ENCODE assay signal across 16 cellular contexts in genomic region chr3:69536306-69537020, GRCh38.
DNase-seq lines count a peak whose midpoint lies in the region; ATAC-seq, FAIRE-seq and TF ChIP-seq lines count a peak whose summit lies in the region.
"Had no signal": no experiment of that assay in that cellular context is flagged by ENCODE, and none has a peak within 500 bp of the region (broad histone marks: within the 10 kb centered on the region; RNA-seq: fewer than 3 reads in every experiment).

No MANE protein-coding gene starts in this region.

- no peak overlapping the region; a peak in 1 of 7 replicates for H3K9ac ChIP-seq in H1 (replicated peaks in 1 of 4; ENCODE audit: extremely low read depth in 1 of 4, low read depth in 3 of 4, low read length in 3 of 4)
- H3K9ac ChIP-seq: BLaER1 had no signal

- no peak overlapping the region for H4K5ac ChIP-seq in H1 (ENCODE audit: insufficient read length, low read depth, low read length)

- no peaks in the 10 kb centered on the region; the same call in 1 of the 2 replicates for H3K79me1 ChIP-seq in H1 (ENCODE audit: low read depth, low read length)

- no peak overlapping the region for H3K4ac ChIP-seq in H1 (replicated peaks; ENCODE audit: insufficient read length, low read depth, low read length)

- TF ChIP-seq EP300 in H1 (IDR thresholded peaks at IDR 0.05; ENCODE audit: borderline replicate concordance in 1 of 2, low read depth in 2 of 2, low read length in 2 of 2), result no peak

- H3K56ac ChIP-seq in H1 (replicated peaks; ENCODE audit: insufficient read length, low read depth, low read length), result no peak overlapping the region

- 0 out of 4 replicates have a peak, but pooled peaks cover 0 to 4% of the 10 kb centered on the region in 2 experiments for H3K79me2 ChIP-seq in H1 (ENCODE audit: control insufficient read depth in 1 of 2, insufficient read depth in 2 of 2, low read length in 2 of 2)

- DNase-seq in stimulated activated naive CD8-positive, alpha-beta T cell treated with anti-CD3 and anti-CD28 coated beads, Interleukin-15, amount 100 ng/mL, for 72 hours, result no peak
- no peak for DNase-seq in stimulated activated naive CD8-positive, alpha-beta T cell treated with anti-CD3 and anti-CD28 coated beads, Interleukin-15, Interleukin-2, amounts not matched to agents 100 U/mL and 50 U/mL, for 24 hours
- DNase-seq in H1 (ENCODE audit: low read depth in 1 of 2, low spot score in 2 of 2), result no peak
- no peak for DNase-seq in substantia nigra (lab: John Stamatoyannopoulos, UW)
- DNase-seq in activated T-helper 1 cell treated with anti-CD3 and anti-CD28 coated beads, Interleukin-12 subunit alpha, Interleukin-12 subunit beta, Interleukin-2, Interleukin-4 antibody, amounts not matched to agents 30 ng/mL and 10 ng/mL and 1 ng/mL, durations not matched to agents 14 hours and 24 hours and 36 hours (ENCODE audit: low spot score), result no peak
- DNase-seq in activated CD4-positive, CD25-positive, alpha-beta regulatory T cell treated with anti-CD3 and anti-CD28 coated beads, Interleukin-2, amount 50 U/mL, for 72 hours, result no peak
- DNase-seq in SKM-1 treated with dmso at 0.1 percent for 144 hours (lab: John Stamatoyannopoulos, UW; ENCODE audit: unreplicated experiment), result no peak
- DNase-seq: 8988T; CD4-positive, alpha-beta memory T cell; DMS153; DMS79 treated with DMSO at 0.1 percent for 48 hours; GF-D8; GOT3; HCEC 1CT had no signal

- H3K9me3 ChIP-seq in H1 (ENCODE audit: insufficient read depth in 2 of 2, low read depth in 1 of 2, low read length in 1 of 2), result no peaks in the 10 kb centered on the region
- H3K9me3 ChIP-seq: BLaER1 had no signal

- no peak overlapping the region for H3K14ac ChIP-seq in H1 (ENCODE audit: insufficient read length)

- H2AK5ac ChIP-seq in H1 (ENCODE audit: low read depth, low read length), result no peak overlapping the region

- H3K4me3 Mint-ChIP-seq in stimulated activated naive CD8-positive, alpha-beta T cell treated with anti-CD3 and anti-CD28 coated beads, Interleukin-15, amount 100 ng/mL, for 72 hours, result no peak overlapping the region
- H3K4me3 Mint-ChIP-seq in activated T-helper 1 cell treated with anti-CD3 and anti-CD28 coated beads, Interleukin-12 subunit alpha, Interleukin-12 subunit beta, Interleukin-2, Interleukin-4 antibody, amounts not matched to agents 30 ng/mL and 10 ng/mL and 1 ng/mL, durations not matched to agents 14 hours and 24 hours and 36 hours, result no peak overlapping the region
- H3K4me3 Mint-ChIP-seq: CD14-positive monocyte; CD4-positive, alpha-beta memory T cell had no signal

- POLR2A ChIA-PET in H1 (lab: Charles Lee; ENCODE audit: partially characterized antibody), result no interaction called here

- H2BK20ac ChIP-seq in H1 (ENCODE audit: low read length), result no peak overlapping the region

- peaks cover 20% of the 10 kb centered on the region for H3K27me3 Mint-ChIP-seq in stimulated activated naive CD8-positive, alpha-beta T cell treated with anti-CD3 and anti-CD28 coated beads, Interleukin-15, amount 100 ng/mL, for 72 hours
- H3K27me3 Mint-ChIP-seq in activated T-helper 1 cell treated with anti-CD3 and anti-CD28 coated beads, Interleukin-12 subunit alpha, Interleukin-12 subunit beta, Interleukin-2, Interleukin-4 antibody, amounts not matched to agents 30 ng/mL and 10 ng/mL and 1 ng/mL, durations not matched to agents 14 hours and 24 hours and 36 hours (ENCODE audit: insufficient read depth), result peaks cover 21% of the 10 kb centered on the region

- no peak overlapping the region for H3K23ac ChIP-seq in H1 (ENCODE audit: insufficient read length)

- no peak overlapping the region for H4K8ac ChIP-seq in H1 (ENCODE audit: extremely low read depth, insufficient read depth, low read length)

- FAIRE-seq in H1 (lab: Jason Lieb, UNC), result no peak

- H2BK120ac ChIP-seq in H1 (replicated peaks; ENCODE audit: low read depth, low read length), result no peak overlapping the region

- CTCF ChIA-PET in H1 (lab: Charles Lee; ENCODE audit: partially characterized antibody), result interaction anchor here (0.8 to 1.5 kb wide), 4 partner anchors 96 to 417 kb away, joined by 3 to 8 read pairs (median 4); no protein-coding TSS in a partner anchor

- H3K27ac Mint-ChIP-seq in stimulated activated naive CD8-positive, alpha-beta T cell treated with anti-CD3 and anti-CD28 coated beads, Interleukin-15, amount 100 ng/mL, for 72 hours, result no peak overlapping the region
- H3K27ac Mint-ChIP-seq in activated T-helper 1 cell treated with anti-CD3 and anti-CD28 coated beads, Interleukin-12 subunit alpha, Interleukin-12 subunit beta, Interleukin-2, Interleukin-4 antibody, amounts not matched to agents 30 ng/mL and 10 ng/mL and 1 ng/mL, durations not matched to agents 14 hours and 24 hours and 36 hours, result no peak overlapping the region
- H3K27ac Mint-ChIP-seq: CD14-positive monocyte; CD4-positive, alpha-beta memory T cell had no signal

- H3K9me3 Mint-ChIP-seq in stimulated activated naive CD8-positive, alpha-beta T cell treated with anti-CD3 and anti-CD28 coated beads, Interleukin-15, amount 100 ng/mL, for 72 hours, result no peaks in the 10 kb centered on the region
- no peaks in the 10 kb centered on the region for H3K9me3 Mint-ChIP-seq in activated T-helper 1 cell treated with anti-CD3 and anti-CD28 coated beads, Interleukin-12 subunit alpha, Interleukin-12 subunit beta, Interleukin-2, Interleukin-4 antibody, amounts not matched to agents 30 ng/mL and 10 ng/mL and 1 ng/mL, durations not matched to agents 14 hours and 24 hours and 36 hours
- H3K9me3 Mint-ChIP-seq: CD4-positive, alpha-beta memory T cell had no signal

- no peaks in the 10 kb centered on the region for H3K36me3 ChIP-seq in H1 (ENCODE audit: control insufficient read depth in 2 of 4, insufficient read depth in 4 of 4, low read length in 3 of 4)
- H3K36me3 ChIP-seq: BLaER1 had no signal

- no peak overlapping the region for H3K18ac ChIP-seq in H1 (ENCODE audit: extremely low read depth, low read length)

- H3K27ac ChIP-seq in H1 (ENCODE audit: low read depth, low read length) (no peak overlapping the region), substantia nigra (ENCODE audit: low read depth, low read length, poor library complexity, severe bottlenecking) (peak overlapping the region; percentile 11)
- H3K27ac ChIP-seq: BLaER1 had no signal

- H4K20me1 ChIP-seq in H1 (replicated peaks in 1 of 2; ENCODE audit: control insufficient read depth in 1 of 2, insufficient read depth in 2 of 2, low read length in 2 of 2), result peaks cover 0 to 6% of the 10 kb centered on the region in 2 experiments

- H2BK12ac ChIP-seq in H1 (ENCODE audit: low read depth, low read length), result no peak overlapping the region

- intact Hi-C loops in activated T-helper 1 cell treated with anti-CD3 and anti-CD28 coated beads, Interleukin-12 subunit alpha, Interleukin-12 subunit beta, Interleukin-2, Interleukin-4 antibody, amounts not matched to agents 30 ng/mL and 10 ng/mL and 1 ng/mL, durations not matched to agents 14 hours and 24 hours and 36 hours (cut with micrococcal nuclease), result no loop called here

- H3K23me2 ChIP-seq in H1 (ENCODE audit: low read depth, low read length), result peaks cover 2% of the 10 kb centered on the region

- no peak overlapping the region for H2BK5ac ChIP-seq in H1 (ENCODE audit: low read depth, low read length)

- WGBS in H1 (ENCODE audit: extremely low coverage in 1 of 2, insufficient coverage in 1 of 2, insufficient read length in 1 of 2, insufficient replicate concordance in 2 of 2, low coverage in 1 of 2, low lambda C conversion rate in 2 of 2, missing lambda C conversion rate in 1 of 2), 2 experiments, result 75% methylated on average over 16 of the region's 19 CpGs; no CpG with 5 or more reads in 1 of the 2 experiments

- ATAC-seq in stimulated activated naive CD8-positive, alpha-beta T cell treated with anti-CD3 and anti-CD28 coated beads, Interleukin-15, amount 100 ng/mL, for 72 hours, result peak; percentile 36
- ATAC-seq in stimulated activated naive CD8-positive, alpha-beta T cell treated with anti-CD3 and anti-CD28 coated beads, Interleukin-15, Interleukin-2, amounts not matched to agents 100 U/mL and 50 U/mL, for 24 hours, result no peak

- H3K36me3 Mint-ChIP-seq in activated T-helper 1 cell treated with anti-CD3 and anti-CD28 coated beads, Interleukin-12 subunit alpha, Interleukin-12 subunit beta, Interleukin-2, Interleukin-4 antibody, amounts not matched to agents 30 ng/mL and 10 ng/mL and 1 ng/mL, durations not matched to agents 14 hours and 24 hours and 36 hours (ENCODE audit: low read depth), result no peaks in the 10 kb centered on the region
- H3K36me3 Mint-ChIP-seq: CD4-positive, alpha-beta memory T cell had no signal

- H3K4me1 ChIP-seq in H1 (replicated peaks in 1 of 4; ENCODE audit: control insufficient read depth in 3 of 4, insufficient read depth in 4 of 4, low read length in 3 of 4), result peaks cover 0 to 8% (median 3%) of the 10 kb centered on the region in 4 experiments; a peak in 2 of 7 replicates

- no peak for TF ChIP-seq POLR2A in H1 (IDR thresholded peaks at IDR 0.05; ENCODE audit: control extremely low read depth in 1 of 2, low read depth in 2 of 2, low read length in 2 of 2)

- no peak for TF ChIP-seq CTCF in H1 (IDR thresholded peaks at IDR 0.05; ENCODE audit: control extremely low read depth in 1 of 3, insufficient read depth in 1 of 3, low read depth in 1 of 3, low read length in 3 of 3)

- peak overlapping the region in 1 of 2 experiments; percentile 20; a peak in 1 of 4 replicates for H3K4me2 ChIP-seq in H1 (ENCODE audit: insufficient read depth in 1 of 2, low read depth in 2 of 2, low read length in 2 of 2)
- H3K4me2 ChIP-seq: BLaER1 had no signal

- H3K4me1 Mint-ChIP-seq in stimulated activated naive CD8-positive, alpha-beta T cell treated with anti-CD3 and anti-CD28 coated beads, Interleukin-15, amount 100 ng/mL, for 72 hours, result peaks cover 6% of the 10 kb centered on the region
- H3K4me1 Mint-ChIP-seq in activated T-helper 1 cell treated with anti-CD3 and anti-CD28 coated beads, Interleukin-12 subunit alpha, Interleukin-12 subunit beta, Interleukin-2, Interleukin-4 antibody, amounts not matched to agents 30 ng/mL and 10 ng/mL and 1 ng/mL, durations not matched to agents 14 hours and 24 hours and 36 hours (ENCODE audit: low read depth), result no peaks in the 10 kb centered on the region

- H3K27me3 ChIP-seq in H1 (replicated peaks in 1 of 4; ENCODE audit: control insufficient read depth in 3 of 4, extremely low read depth in 1 of 4, insufficient read depth in 3 of 4, low read length in 3 of 4), result peaks cover 0 to 9% (median 7%) of the 10 kb centered on the region in 4 experiments; a peak in 6 of 7 replicates

- TF ChIP-seq RAD21 in H1 (IDR thresholded peaks at IDR 0.05 in 1 of 2, conservative IDR thresholded peaks at IDR 0.05 in 1 of 2; ENCODE audit: low read depth in 2 of 2, low read length in 2 of 2), result no peak

- H2BK15ac ChIP-seq in H1 (ENCODE audit: low read length), result no peak overlapping the region

- H4K91ac ChIP-seq in H1 (replicated peaks; ENCODE audit: insufficient read length, low read length), result no peak overlapping the region

- no peak overlapping the region for H2AFZ ChIP-seq in H1 (ENCODE audit: low read length)

- no peak overlapping the region for H3K4me3 ChIP-seq in H1 (ENCODE audit: extremely low read depth in 1 of 4, insufficient read depth in 2 of 4, low read depth in 3 of 4, low read length in 4 of 4)
- H3K4me3 ChIP-seq: BLaER1 had no signal
